Comparison of ENCODE assay signal across 16 cellular contexts in the genomic region with DNA sequence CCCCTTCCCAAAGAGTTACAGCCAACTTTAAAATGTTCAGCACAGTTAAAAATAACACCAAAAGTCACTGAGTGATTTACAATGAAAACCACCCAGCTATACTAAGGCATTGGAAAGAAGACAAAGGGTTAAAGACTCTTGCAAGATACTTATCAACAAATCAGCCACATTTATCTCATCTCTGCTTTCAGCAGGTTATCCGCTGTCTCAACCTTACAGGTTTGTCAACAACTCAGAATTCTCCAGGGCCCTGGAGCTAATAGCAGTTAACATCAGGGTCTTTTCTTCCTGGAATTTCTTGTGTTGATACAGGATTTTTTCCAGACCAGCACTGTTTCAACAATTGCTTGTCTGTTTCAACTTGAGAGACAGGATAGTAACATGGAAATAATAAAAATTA. TPM values are rescaled to one million over a fixed set of nuclear protein-coding genes. Genes with fewer than 3 reads are reported as not detected.
DNase-seq lines count a peak whose midpoint lies in the region; ATAC-seq and TF ChIP-seq lines count a peak whose summit lies in the region.
"Had no signal": no experiment of that assay in that cellular context is flagged by ENCODE, and none has a peak within 500 bp of the region (broad histone marks: within the 10 kb centered on the region; RNA-seq: fewer than 3 reads in every experiment).

No MANE protein-coding gene starts in this region.

- H4K5ac ChIP-seq in mesendoderm (ENCODE audit: low read length): no peak overlapping the region

- H3K79me1 ChIP-seq in mesendoderm (ENCODE audit: low read length): no peaks in the 10 kb centered on the region

- H3K9me3 ChIP-seq in Caco-2: no peaks in the 10 kb centered on the region
- no peaks in the 10 kb centered on the region for H3K9me3 ChIP-seq in HUES6 (ENCODE audit: control insufficient read depth, insufficient read depth, low read depth, low read length)
- no peaks in the 10 kb centered on the region for H3K9me3 ChIP-seq in mammary epithelial cell (replicated peaks; ENCODE audit: insufficient read depth, low read length)
- H3K9me3 ChIP-seq in gastrocnemius medialis: no peaks in the 10 kb centered on the region
- H3K9me3 ChIP-seq: mucosa of descending colon had no signal

- WGBS in mammary epithelial cell (ENCODE audit: low coverage, missing lambda C conversion rate): 25% methylated on average over 1 of the region's 1 CpG
- WGBS in mesendoderm (ENCODE audit: extremely low coverage, insufficient coverage, low lambda C conversion rate): no CpG with 5 or more reads among the region's 1 CpG

- no peak overlapping the region for H2AFZ ChIP-seq in mammary epithelial cell (ENCODE audit: low read depth, low read length)

- no peaks in the 10 kb centered on the region for H3K27me3 Mint-ChIP-seq in Caco-2 (ENCODE audit: insufficient read depth, unreplicated experiment)

- ATAC-seq in HG03196 (IDR thresholded peaks at IDR 0.05; ENCODE audit: unreplicated experiment) (no peak), gastrocnemius medialis (no peak), GM19463 (IDR thresholded peaks at IDR 0.05; ENCODE audit: unreplicated experiment) (no peak)
- ATAC-seq: mucosa of descending colon had no signal

- no peak overlapping the region for H3K18ac ChIP-seq in mesendoderm (ENCODE audit: low read length)

- no peak overlapping the region for H4K8ac ChIP-seq in mesendoderm (ENCODE audit: low read depth, low read length)

- H3K9ac ChIP-seq in HUES6 (ENCODE audit: low read length): peak overlapping the region; percentile 30
- H3K9ac ChIP-seq in mammary epithelial cell (ENCODE audit: insufficient read depth, low read length): peak overlapping the region; percentile 35
- H3K9ac ChIP-seq in mesendoderm (ENCODE audit: low read length): no peak overlapping the region

- peaks cover 35% of the 10 kb centered on the region for H3K4me1 Mint-ChIP-seq in Caco-2 (ENCODE audit: low read depth, unreplicated experiment)

- TF ChIP-seq CTCF in Caco-2 (IDR thresholded peaks at IDR 0.05; ENCODE audit: insufficient read depth in 1 of 2, low read depth in 1 of 2, low read length in 1 of 2, severe bottlenecking in 1 of 2, unreplicated experiment in 1 of 2) (no peak), mammary epithelial cell (conservative IDR thresholded peaks at IDR 0.05 in 1 of 2, IDR thresholded peaks at IDR 0.05 in 1 of 2; ENCODE audit: extremely low read depth in 1 of 2, insufficient read depth in 1 of 2, low read depth in 1 of 2, low read length in 2 of 2) (no peak), gastrocnemius medialis (IDR thresholded peaks at IDR 0.05 in 4 of 5, conservative IDR thresholded peaks at IDR 0.05 in 1 of 5) (no peak)

- peak overlapping the region; percentile 72 for H3K4me2 ChIP-seq in mammary epithelial cell (ENCODE audit: insufficient read depth, low read depth, low read length)
- H3K4me2 ChIP-seq in mesendoderm (ENCODE audit: low read length): peak overlapping the region; percentile 8

- CTCF ChIA-PET in Caco-2 (lab: Charles Lee): interaction anchor here (0.6 to 1.1 kb wide), 6 partner anchors 11 to 1153 kb away, joined by 3 to 6 read pairs (median 3); partner anchors contain the start of gene YARS2
- CTCF ChIA-PET in mammary epithelial cell (lab: Charles Lee; ENCODE audit: low non-redundant PET): no interaction called here

- dilution Hi-C loops in mammary epithelial cell (cut with HindIII; ENCODE audit: low sequenced_read_pairs): no loop called here

- peak overlapping the region; percentile 80 for H3K27ac Mint-ChIP-seq in Caco-2 (ENCODE audit: unreplicated experiment)
- H3K27ac Mint-ChIP-seq: activated CD4-positive, alpha-beta memory T cell treated with anti-CD3 and anti-CD28 coated beads, Interleukin-2, amount 10 ng/mL, durations not matched to agents 7 days and 5 days; activated T-helper 1 cell treated with anti-CD3 and anti-CD28 coated beads, Interleukin-12 subunit alpha, Interleukin-12 subunit beta, Interleukin-2, Interleukin-4 antibody, amounts not matched to agents 30 ng/mL and 10 ng/mL and 1 ng/mL, durations not matched to agents 14 hours and 24 hours and 36 hours had no signal

- H3K23ac ChIP-seq in mesendoderm (ENCODE audit: low read length): no peak overlapping the region

- H3K36me3 ChIP-seq in Caco-2 (ENCODE audit: control insufficient read depth, insufficient read depth, low read length): no peaks in the 10 kb centered on the region
- no peaks in the 10 kb centered on the region for H3K36me3 ChIP-seq in HUES6 (ENCODE audit: control insufficient read depth, insufficient read depth, low read length)
- H3K36me3 ChIP-seq in mammary epithelial cell (ENCODE audit: insufficient read depth, low read length): no peaks in the 10 kb centered on the region
- no peaks in the 10 kb centered on the region for H3K36me3 ChIP-seq in mesendoderm (ENCODE audit: control insufficient read depth, insufficient read depth, low read length)
- no peaks in the 10 kb centered on the region for H3K36me3 ChIP-seq in gastrocnemius medialis

- H2BK5ac ChIP-seq in mesendoderm (ENCODE audit: low read length): no peak overlapping the region

- no peaks in the 10 kb centered on the region for H3K9me3 Mint-ChIP-seq in Caco-2 (ENCODE audit: unreplicated experiment)
- H3K9me3 Mint-ChIP-seq: activated CD4-positive, alpha-beta memory T cell treated with anti-CD3 and anti-CD28 coated beads, Interleukin-2, amount 10 ng/mL, durations not matched to agents 7 days and 5 days; activated T-helper 1 cell treated with anti-CD3 and anti-CD28 coated beads, Interleukin-12 subunit alpha, Interleukin-12 subunit beta, Interleukin-2, Interleukin-4 antibody, amounts not matched to agents 30 ng/mL and 10 ng/mL and 1 ng/mL, durations not matched to agents 14 hours and 24 hours and 36 hours had no signal

- no peak for TF ChIP-seq POLR2A in gastrocnemius medialis (IDR thresholded peaks at IDR 0.05)

- H3K27me3 ChIP-seq in Caco-2 (replicated peaks; ENCODE audit: control insufficient read depth, insufficient read depth, low read length): no peaks in the 10 kb centered on the region
- peaks cover 12% of the 10 kb centered on the region for H3K27me3 ChIP-seq in HUES6 (ENCODE audit: control insufficient read depth, insufficient read depth, low read length)
- no peaks in the 10 kb centered on the region for H3K27me3 ChIP-seq in mammary epithelial cell (ENCODE audit: insufficient read depth, low read length)
- H3K27me3 ChIP-seq in mesendoderm (ENCODE audit: insufficient read depth, low read length, poor library complexity): no peaks in the 10 kb centered on the region
- peaks cover 15 to 25% (median 23%) of the 10 kb centered on the region in 3 donors for H3K27me3 ChIP-seq in gastrocnemius medialis

- H2BK15ac ChIP-seq in mesendoderm (replicated peaks; ENCODE audit: low read depth): no peak overlapping the region

- peaks cover 91% of the 10 kb centered on the region for H3K36me3 Mint-ChIP-seq in Caco-2 (ENCODE audit: insufficient read depth, unreplicated experiment)

- POLR2A ChIA-PET in Caco-2 (lab: Charles Lee): interaction anchor here (0.6 to 2.1 kb wide), 8 partner anchors 9 to 1101 kb away, joined by 3 to 18 read pairs (median 6); partner anchors contain the start of genes DNM1L and YARS2

- H3K4me3 Mint-ChIP-seq in Caco-2 (ENCODE audit: unreplicated experiment): peak overlapping the region; percentile 91
- H3K4me3 Mint-ChIP-seq: activated CD4-positive, alpha-beta memory T cell treated with anti-CD3 and anti-CD28 coated beads, Interleukin-2, amount 10 ng/mL, durations not matched to agents 7 days and 5 days; activated T-helper 1 cell treated with anti-CD3 and anti-CD28 coated beads, Interleukin-12 subunit alpha, Interleukin-12 subunit beta, Interleukin-2, Interleukin-4 antibody, amounts not matched to agents 30 ng/mL and 10 ng/mL and 1 ng/mL, durations not matched to agents 14 hours and 24 hours and 36 hours had no signal

- H3K4me3 ChIP-seq in Caco-2 (ENCODE audit: low read depth, low read length) (no peak overlapping the region), HUES6 (ENCODE audit: low read depth, low read length) (peak overlapping the region; percentile 11; the same call in 1 of the 2 replicates), mammary epithelial cell (replicated peaks in 1 of 3; ENCODE audit: insufficient read depth in 1 of 3, low read depth in 2 of 3, low read length in 3 of 3) (peak overlapping the region in 2 of 3 experiments; percentile 27 to 49), mesendoderm (ENCODE audit: low read length) (no peak overlapping the region), gastrocnemius medialis (no peak overlapping the region)
- H3K4me3 ChIP-seq: mucosa of descending colon had no signal

- no peak overlapping the region for H3K4ac ChIP-seq in mesendoderm (ENCODE audit: low read depth, low read length)

- H3K27ac ChIP-seq in HUES6 (ENCODE audit: low read depth, low read length) (peak overlapping the region; percentile 75), mammary epithelial cell (ENCODE audit: insufficient read depth, low read depth, low read length) (peak overlapping the region; percentile 88), mesendoderm (ENCODE audit: low read depth, low read length) (peak overlapping the region; percentile 80), gastrocnemius medialis (no peak overlapping the region)

- H3K4me1 ChIP-seq in Caco-2 (peaks cover 50% of the 10 kb centered on the region), HUES6 (ENCODE audit: control insufficient read depth, insufficient read depth, low read length) (peaks cover 54% of the 10 kb centered on the region), mammary epithelial cell (ENCODE audit: insufficient read depth, low read length) (peaks cover 50% of the 10 kb centered on the region), mesendoderm (ENCODE audit: control insufficient read depth, low read depth, low read length) (peaks cover 8% of the 10 kb centered on the region), gastrocnemius medialis (no peaks in the 10 kb centered on the region)

- no peak overlapping the region for H3K56ac ChIP-seq in mesendoderm (ENCODE audit: low read length)

- in situ Hi-C loops in mammary epithelial cell (cut with MboI; ENCODE audit: low sequenced_read_pairs in 2 of 2): loop anchor here in 1 of 2 donors (10.0 kb wide), 1 partner anchor 138 kb away; the partner anchor contains the start of gene YARS2
- in situ Hi-C loops in gastrocnemius medialis (cut with MboI; ENCODE audit: low sequenced_read_pairs in 4 of 4): loop anchor here in 1 of 4 donors (25.0 kb wide), 1 partner anchor 106 kb away; no protein-coding TSS in a partner anchor

- intact Hi-C loops in Caco-2 (cut with micrococcal nuclease; ENCODE audit: unreplicated experiment): loop anchor here (1.0 to 5.0 kb wide), 8 partner anchors 8 to 1521 kb away; partner anchors contain the start of gene DNM1L
- intact Hi-C loops in mammary epithelial cell (cut with micrococcal nuclease): loop anchor here (10.0 kb wide), 3 partner anchors 218 to 488 kb away; partner anchors contain the start of gene DNM1L
- intact Hi-C loops in gastrocnemius medialis (cut with DNase I; ENCODE audit: low total_unique reads): no loop called here

- H4K20me1 ChIP-seq in mammary epithelial cell (ENCODE audit: insufficient read depth, low read length): no peaks in the 10 kb centered on the region

- BruUV-seq in Caco-2 (replicated peaks; lab: Mats Ljungman, UMichigan): no TSS peak
- no TSS peak for BruUV-seq in mammary epithelial cell (replicated peaks; lab: Mats Ljungman, UMichigan)

- peak; percentile 81 to 82 for DNase-seq in Caco-2
- no peak for DNase-seq in mammary epithelial cell
- peak; percentile 94 for DNase-seq in mesendoderm
- no peak for DNase-seq in occipital lobe (lab: John Stamatoyannopoulos, UW)
- no peak for DNase-seq in gastrocnemius medialis
- DNase-seq: activated CD4-positive, alpha-beta memory T cell treated with anti-CD3 and anti-CD28 coated beads, Interleukin-2, amount 10 ng/mL, durations not matched to agents 7 days and 5 days; aorta; Karpas-422; NCI-H187 treated with DMSO at 0.1 percent for 48 hours; NK-92 treated with Interleukin-12 subunit alpha and Interleukin-12 subunit beta, amount 100 ng/mL, for 24 hours; SHP77 treated with DMSO at 0.1 percent for 48 hours had no signal

- H3K79me2 ChIP-seq in mammary epithelial cell (ENCODE audit: insufficient read depth, low read length) (peaks cover 69% of the 10 kb centered on the region), mesendoderm (ENCODE audit: control insufficient read depth, insufficient read depth, low read length) (peaks cover 6% of the 10 kb centered on the region)

- no peak overlapping the region for H2AK5ac ChIP-seq in mesendoderm (ENCODE audit: low read length)

- H2BK120ac ChIP-seq in mesendoderm (ENCODE audit: low read depth, low read length): no peak overlapping the region

RNA-seq across cellular contexts. Expression of gene PKP2, which starts 3.6 kb away (rescaled TPM):
- total RNA-seq in Caco-2 (2022): 249 and 275 TPM in 2 replicates
- total RNA-seq in mammary epithelial cell: 10 to 100 TPM; 42.3 to 42.8 TPM
- 35.8 TPM for polyA plus RNA-seq in mammary epithelial cell
- 51.7 TPM for polyA minus RNA-seq in mammary epithelial cell
- 25.5 TPM for polyA plus RNA-seq in mesendoderm (2013, experiment 1 of 2)
- 26.6 TPM for polyA plus RNA-seq in mesendoderm (2013, experiment 2 of 2)
- total RNA-seq in occipital lobe: 4.7 TPM
- 1 to 10 TPM; 3.5 to 7.2 (median 4.1) TPM for total RNA-seq in gastrocnemius medialis
- total RNA-seq: activated CD4-positive, alpha-beta memory T cell treated with anti-CD3 and anti-CD28 coated beads, Interleukin-2, amount 10 ng/mL, durations not matched to agents 7 days and 5 days; activated T-helper 1 cell treated with anti-CD3 and anti-CD28 coated beads, Interleukin-12 subunit alpha, Interleukin-12 subunit beta, Interleukin-2, Interleukin-4 antibody, amounts not matched to agents 30 ng/mL and 10 ng/mL and 1 ng/mL, durations not matched to agents 14 hours and 24 hours and 36 hours had no signal

Comparison
In these comparisons a context has a peak if more than half of its experiments do, and no peak if none do; other contexts are left out.
1. DNase-seq: peak in Caco-2 (2 of 2) and mesendoderm (single experiment); none in mammary epithelial cell (single experiment), occipital lobe (single experiment) and gastrocnemius medialis (0 of 2).
2. H3K4me3 ChIP-seq: peak in HUES6 (single experiment) and mammary epithelial cell (2 of 3); none in Caco-2 (single experiment), mesendoderm (single experiment) and gastrocnemius medialis (0 of 4).
3. H3K27ac ChIP-seq: peak in HUES6 (single experiment), mammary epithelial cell (single experiment) and mesendoderm (single experiment); none in gastrocnemius medialis (0 of 4).